In the genomic region with DNA sequence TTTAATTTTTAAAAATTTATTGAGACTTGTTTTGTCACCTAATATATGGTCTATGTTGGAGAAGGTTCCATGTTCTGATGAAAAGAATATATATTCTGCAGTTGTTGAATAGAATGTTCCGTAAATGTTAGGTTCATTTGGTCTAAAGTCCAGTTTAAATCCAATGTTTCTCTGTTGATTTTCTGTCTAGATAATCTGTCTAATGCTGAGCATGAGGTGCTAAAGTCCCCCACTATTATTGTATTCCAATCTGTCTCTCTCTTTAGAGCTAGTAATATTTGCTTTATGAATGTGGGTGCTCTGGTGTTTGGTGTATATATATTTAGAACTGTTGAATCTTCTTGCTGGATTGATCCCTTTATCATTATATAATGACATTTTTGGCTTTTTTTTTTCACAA, we compare ENCODE assay signal across 12 cellular contexts. TPM values are rescaled to one million over a fixed set of nuclear protein-coding genes. Genes with fewer than 3 reads are reported as not detected.
"Had no signal": no experiment of that assay in that cellular context is flagged by ENCODE, and none has a peak within 500 bp of the region (broad histone marks: within the 10 kb centered on the region; RNA-seq: fewer than 3 reads in every experiment).

No MANE protein-coding gene starts in this region.

- H3K9ac ChIP-seq: GM23248 had no signal

- FAIRE-seq: H1, H54 had no signal

- H3K4me3 ChIP-seq: GM23248, GM23338, HAP-1 had no signal

- H3K27ac Mint-ChIP-seq: GM23338, H9, HFFc6 had no signal

- H2AFZ ChIP-seq: GM23248, GM23338 had no signal

- H3K27ac ChIP-seq: GM23248 had no signal

- H3K4me1 ChIP-seq: HAP-1 had no signal

- ATAC-seq: GM23338, HCT116 had no signal

- H3K4me3 Mint-ChIP-seq: GM23338, H9, HFFc6 had no signal

- H3K36me3 ChIP-seq: HAP-1 had no signal

- H3K9me3 ChIP-seq: HAP-1 had no signal

- H3K4me1 Mint-ChIP-seq: H9 had no signal

- DNase-seq: GM23248, GOT3, H7, H9, HCEC 1CT, HFFc6 had no signal

- H3K4me2 ChIP-seq: GM23338 had no signal

RNA-seq across cellular contexts. Expression of gene TRIM15, which starts 15.5 kb away (rescaled TPM):
- total RNA-seq: GM23248, H7, HFFc6 had no signal
- polyA plus RNA-seq: GM23248 had no signal

RNA-seq across cellular contexts. Expression of gene TRIM10, which starts 17.8 kb away (rescaled TPM):
- total RNA-seq: H1, H4, H7, HFFc6 had no signal
- polyA plus RNA-seq: GM23248, GM23338 had no signal

RNA-seq across cellular contexts. Expression of gene TRIM40, which starts 42.9 kb away (rescaled TPM):
- total RNA-seq: GM23248, GM23338, H1, H4, H7, H9, HFFc6 had no signal
- polyA plus RNA-seq: GM23248, GM23338, H1 had no signal
